Comparison of ENCODE assay signal across 9 cellular contexts in genomic region chr5:143554194-143554717, GRCh38.
DNase-seq lines count a peak whose midpoint lies in the region; ATAC-seq and TF ChIP-seq lines count a peak whose summit lies in the region.
"Had no signal": no experiment of that assay in that cellular context is flagged by ENCODE, and none has a peak within 500 bp of the region (broad histone marks: within the 10 kb centered on the region; RNA-seq: fewer than 3 reads in every experiment).

No MANE protein-coding gene starts in this region.

- peak overlapping the region; percentile 40 for H3K9ac ChIP-seq in GM23248

- H3K79me2 ChIP-seq in GM23248 (ENCODE audit: insufficient read depth), result no peaks in the 10 kb centered on the region

- H3K27me3 ChIP-seq in GM23248 (replicated peaks; ENCODE audit: insufficient read depth), result no peaks in the 10 kb centered on the region
- H3K27me3 ChIP-seq: cardiac muscle cell had no signal

- 0 to 1% methylated on average over 2 of the region's 2 CpGs for WGBS in GM23248 (ENCODE audit: low coverage in 1 of 2, low lambda C conversion rate in 2 of 2, missing lambda C conversion rate in 2 of 2), 2 experiments

- peak overlapping the region; percentile 26 for H3K4me2 ChIP-seq in GM23248 (ENCODE audit: unreplicated experiment)

- H3K4me3 ChIP-seq in GM23248 (no peak overlapping the region), skeletal muscle cell (ENCODE audit: low read depth, low read length) (no peak overlapping the region)
- H3K4me3 ChIP-seq: cardiac muscle cell had no signal

- no peaks in the 10 kb centered on the region for H4K20me1 ChIP-seq in GM23248 (ENCODE audit: insufficient read depth)

- POLR2A ChIA-PET in GM10248 (lab: Yijun Ruan, JAX), result no interaction called here

- H3K27ac ChIP-seq in GM23248, result peak overlapping the region; percentile 89
- H3K27ac ChIP-seq: cardiac muscle cell had no signal

- H2AFZ ChIP-seq in GM23248, result no peak overlapping the region

- H3K9me3 ChIP-seq in GM23248 (ENCODE audit: low read depth), result no peaks in the 10 kb centered on the region

- peaks cover 77% of the 10 kb centered on the region for H3F3A ChIP-seq in GM23248 (ENCODE audit: insufficient read depth)

- CTCF ChIA-PET in GM10248 (lab: Yijun Ruan, JAX), result interaction anchor here (1.1 to 3.2 kb wide), 5 partner anchors 9 to 270 kb away, joined by 3 to 9 read pairs (median 4); no protein-coding TSS in a partner anchor

- H3K36me3 ChIP-seq in GM23248 (ENCODE audit: low read depth), result no peaks in the 10 kb centered on the region
- H3K36me3 ChIP-seq: cardiac muscle cell had no signal

- peak; percentile 98 for DNase-seq in GM23248
- DNase-seq in OCI-M1 (lab: John Stamatoyannopoulos, UW), result peak; percentile 56
- peak; percentile 97 for DNase-seq in skeletal muscle cell (ENCODE audit: low read depth)
- no peak for DNase-seq in NCI-H2029 treated with DMSO at 0.1 percent for 48 hours (lab: John Stamatoyannopoulos, UW)
- DNase-seq in germinal center (ENCODE audit: low spot score), result no peak
- DNase-seq in GM10248 (ENCODE audit: extremely low spot score), result no peak

- in situ Hi-C loops in GM23248 (cut with MboI), result no loop called here

- no peak for TF ChIP-seq CTCF in GM10248 (IDR thresholded peaks at IDR 0.05; ENCODE audit: control extremely low read depth, extremely low read depth, low read depth, missing control alignments)

- H3K9me2 ChIP-seq in GM23248 (ENCODE audit: insufficient read depth), result no peaks in the 10 kb centered on the region

- H3K4me1 ChIP-seq in GM23248 (ENCODE audit: insufficient read depth), result peaks cover 73% of the 10 kb centered on the region

- ATAC-seq in esophagus mucosa (peak; percentile 84), GM19455 (IDR thresholded peaks at IDR 0.05; ENCODE audit: unreplicated experiment) (no peak)

Comparison
In these comparisons a context has a peak if more than half of its experiments do, and no peak if none do; other contexts are left out.
1. DNase-seq: peak in GM23248 (single experiment), OCI-M1 (single experiment) and skeletal muscle cell (single experiment); none in NCI-H2029 treated with DMSO at 0.1 percent for 48 hours (single experiment), germinal center (single experiment) and GM10248 (single experiment).